ENCODE assay signal across 8 cellular contexts in the genomic region with DNA sequence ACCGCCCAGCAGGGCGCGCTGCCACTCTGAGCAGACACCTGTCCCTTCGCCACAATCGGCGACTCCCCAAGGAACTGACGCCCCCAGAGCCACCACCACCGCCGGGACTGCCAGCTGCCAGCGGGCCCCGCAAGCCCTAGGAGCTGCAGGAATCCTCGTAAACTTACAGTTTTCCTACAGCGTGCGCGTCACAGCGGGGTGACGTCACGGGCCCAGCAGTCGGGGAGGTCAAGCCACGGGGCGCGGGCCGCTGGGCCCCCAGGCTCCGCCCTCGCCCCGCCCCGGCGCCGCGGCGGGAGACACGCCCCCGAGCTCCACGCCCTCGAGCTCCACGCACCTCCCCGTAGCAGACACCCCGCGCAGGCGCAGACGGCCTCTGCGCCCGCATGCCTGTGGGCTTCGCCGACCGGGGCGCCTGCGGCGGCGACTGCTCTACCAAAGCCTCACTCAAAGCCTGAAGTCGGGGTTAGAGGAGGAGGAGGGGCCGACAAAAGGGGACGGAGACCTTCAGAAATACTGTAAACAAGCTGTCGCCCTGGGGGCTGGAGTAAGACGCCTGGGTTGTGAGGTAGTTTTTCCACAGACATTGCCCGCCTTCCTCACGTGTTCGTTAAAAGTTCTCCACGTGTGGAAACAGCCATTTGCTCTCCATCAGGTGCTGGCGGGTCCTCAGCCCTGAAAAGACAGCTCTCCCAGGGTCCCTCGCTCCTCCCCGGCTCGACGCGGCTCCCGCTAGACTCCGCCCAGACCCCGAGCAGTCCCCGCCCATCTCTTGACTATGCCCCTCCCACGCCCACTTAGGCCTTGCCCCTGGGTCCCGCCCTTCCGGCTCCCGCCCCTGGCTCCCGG. TPM values are rescaled to one million over a fixed set of nuclear protein-coding genes. Genes with fewer than 3 reads are reported as not detected.
DNase-seq lines count a peak whose midpoint lies in the region; ATAC-seq, FAIRE-seq and TF ChIP-seq lines count a peak whose summit lies in the region.

Gene ZNF438, minus strand, starts transcription at position 200 of the 849 bp plus-strand sequence. CDS start 154,831 bp downstream, outside the sequence.

- no peak for TF ChIP-seq EP300 in stomach (IDR thresholded peaks at IDR 0.05)

- peak within 1 kb of the TSS; percentile 72 for H3K27ac ChIP-seq in RWPE2 (ENCODE audit: poor library complexity, severe bottlenecking)
- peak within 1 kb of the TSS; percentile 98 to 100 (median 99) for H3K27ac ChIP-seq in stomach

- no peaks in the 10 kb centered on the region for H3K27me3 Mint-ChIP-seq in neural crest cell (ENCODE audit: low read depth)

- H3K36me3 ChIP-seq in RWPE2 (ENCODE audit: low read depth) = no peaks in the 10 kb centered on the region
- no peaks in the 10 kb centered on the region for H3K36me3 ChIP-seq in stomach

- TF ChIP-seq CTCF in LNCaP clone FGC (IDR thresholded peaks at IDR 0.05; ENCODE audit: control insufficient read depth, extremely low read depth, insufficient read depth) (peak; percentile 76), RWPE2 (IDR thresholded peaks at IDR 0.05; ENCODE audit: poor library complexity, severe bottlenecking) (peak; percentile 62), fibroblast of the aortic adventitia (IDR thresholded peaks at IDR 0.05; ENCODE audit: insufficient read depth, low read length) (peak; percentile 42), neural crest cell (conservative IDR thresholded peaks at IDR 0.05) (peak; percentile 63), stomach (IDR thresholded peaks at IDR 0.05) (peak in 4 of 7 experiments; percentile 27 to 72 (median 64))

- in situ Hi-C loops in G401 (cut with HindIII; ENCODE audit: low sequenced_read_pairs) = no loop called here

- no peaks in the 10 kb centered on the region for H3K9me3 ChIP-seq in RWPE2 (ENCODE audit: severe bottlenecking)
- H3K9me3 ChIP-seq in stomach = no peaks in the 10 kb centered on the region

- peak; percentile 96 for DNase-seq in G401 (ENCODE audit: low spot score)
- DNase-seq in H54 (ENCODE audit: insufficient read length, low spot score) = peak; percentile 85
- DNase-seq in LNCaP clone FGC (ENCODE audit: low read depth) = peak; percentile 54
- DNase-seq in RWPE2 (ENCODE audit: low spot score) = peak; percentile 91
- peak; percentile 98 for DNase-seq in activated effector memory CD4-positive, alpha-beta T cell treated with anti-CD3 and anti-CD28 coated beads, Interleukin-2, amount 50 U/mL, for 16 hours
- peak; percentile 97 for DNase-seq in fibroblast of the aortic adventitia (ENCODE audit: low read depth)
- peak; percentile 94 for DNase-seq in neural crest cell (ENCODE audit: low read depth, low spot score)
- peak; percentile 96 for DNase-seq in stomach

- no peaks in the 10 kb centered on the region for H3K27me3 ChIP-seq in RWPE2 (ENCODE audit: insufficient read depth, poor library complexity, severe bottlenecking)
- H3K27me3 ChIP-seq in stomach = no peaks in the 10 kb centered on the region

- peaks cover 42% of the 10 kb centered on the region for H3K4me1 Mint-ChIP-seq in neural crest cell

- H3K27ac Mint-ChIP-seq in neural crest cell (ENCODE audit: unreplicated experiment) = peak within 1 kb of the TSS; percentile 97

- peaks cover 14% of the 10 kb centered on the region for H3K4me1 ChIP-seq in RWPE2 (ENCODE audit: insufficient read depth, poor library complexity, severe bottlenecking)
- H3K4me1 ChIP-seq in stomach = peaks cover 6 to 55% (median 37%) of the 10 kb centered on the region in 4 donors

- WGBS in stomach, 5 donors = 0 to 1% (median 0%) methylated on average over 40 to 74 of the region's 74 CpGs

- H3K4me3 ChIP-seq in LNCaP clone FGC (ENCODE audit: low read depth, low read length) = peak within 1 kb of the TSS; percentile 62
- peak within 1 kb of the TSS; percentile 47 for H3K4me3 ChIP-seq in RWPE2 (ENCODE audit: severe bottlenecking)
- peak within 1 kb of the TSS; percentile 73 for H3K4me3 ChIP-seq in fibroblast of the aortic adventitia (ENCODE audit: low read depth, low read length)
- H3K4me3 ChIP-seq in stomach = peak within 1 kb of the TSS; percentile 43 to 71 (median 56)

- no peaks in the 10 kb centered on the region for H3K36me3 Mint-ChIP-seq in neural crest cell (ENCODE audit: low read depth)

- intact Hi-C loops in stomach (cut with DNase I; ENCODE audit: low total_unique reads) = no loop called here

- peak; percentile 90 for FAIRE-seq in H54 (lab: Jason Lieb, UNC)

- H3K9me3 Mint-ChIP-seq in neural crest cell = peaks cover 3% of the 10 kb centered on the region

- peak within 1 kb of the TSS; percentile 93 for H3K4me3 Mint-ChIP-seq in neural crest cell

- TF ChIP-seq POLR2A in H54 (IDR thresholded peaks at IDR 0.05; ENCODE audit: low read depth, low read length) (peak; percentile 51), stomach (IDR thresholded peaks at IDR 0.05) (peak in 1 of 4 donors; percentile 56)

- peak; percentile 90 for ATAC-seq in RWPE2 (ENCODE audit: low read depth)

RNA-seq across cellular contexts. Expression of gene ZNF438, which starts in this region (rescaled TPM):
- 1.0 and 9.6 TPM in 2 replicates for total RNA-seq in G401 (2014; rRNA removed; shearing (Covaris generic))
- total RNA-seq in fibroblast of the aortic adventitia (ENCODE audit: low replicate concordance) = 2.9 and 8.0 TPM in 2 replicates
- total RNA-seq in neural crest cell = 3.5 and 4.0 TPM in 2 replicates
- 10 to 100 TPM in 1 of 5 donors, 1 to 10 TPM in 3, not detected in 1; 3.5 to 37.9 (median 4.5) TPM for total RNA-seq in stomach
- 1 to 10 TPM; 3.8 to 6.7 (median 5.4) TPM for polyA plus RNA-seq in stomach

Comparison
In these comparisons a context has a peak if more than half of its experiments do, and no peak if none do; other contexts are left out.
1. Peak in every context shown above with its lines: DNase-seq, ATAC-seq, H3K4me3 ChIP-seq and H3K27ac ChIP-seq.